1 cellular context compared by ENCODE assay signal in genomic region chr5:157107508-157107907, GRCh38.
TF ChIP-seq lines count a peak whose summit lies in the region.

No MANE protein-coding gene starts in this region.

TF ChIP-seq in GM23338, 12 proteins besides CTCF, POLR2A, EP300 and RAD21:
- no peak for TF ChIP-seq ZNF462 (CRISPR knock-in tag; IDR thresholded peaks at IDR 0.05)
- no peak for TF ChIP-seq EZH2phosphoT487 (IDR thresholded peaks at IDR 0.05; ENCODE audit: unreplicated experiment)
- TF ChIP-seq ETS1 (IDR thresholded peaks at IDR 0.05): no peak
- TF ChIP-seq JUNB (IDR thresholded peaks at IDR 0.05; ENCODE audit: unreplicated experiment): no peak
- no peak for TF ChIP-seq STAT1 (IDR thresholded peaks at IDR 0.05; ENCODE audit: unreplicated experiment)
- no peak for TF ChIP-seq REST (IDR thresholded peaks at IDR 0.05; ENCODE audit: unreplicated experiment)
- no peak for TF ChIP-seq ZNF114 (CRISPR knock-in tag; IDR thresholded peaks at IDR 0.05)
